ENCODE assay signal across 27 cellular contexts in genomic region chr6:113092795-113093194, GRCh38.
"Had no signal": no experiment of that assay in that cellular context is flagged by ENCODE, and none has a peak within 500 bp of the region (broad histone marks: within the 10 kb centered on the region; RNA-seq: fewer than 3 reads in every experiment).

No MANE protein-coding gene starts in this region.

- H3K36me3 Mint-ChIP-seq: activated CD8-positive, alpha-beta memory T cell treated with anti-CD3 and anti-CD28 coated beads, Interleukin-2, amount 10 ng/mL, durations not matched to agents 7 days and 5 days; activated naive CD4-positive, alpha-beta T cell treated with anti-CD3 and anti-CD28 coated beads, Interleukin-2, amount 50 U/mL, for 72 hours; IgD-negative memory B cell had no signal

- ATAC-seq: activated CD8-positive, alpha-beta memory T cell treated with anti-CD3 and anti-CD28 coated beads, Interleukin-2, amount 10 ng/mL, durations not matched to agents 7 days and 5 days; activated naive CD4-positive, alpha-beta T cell treated with anti-CD3 and anti-CD28 coated beads, Interleukin-2, amount 50 U/mL, for 72 hours; activated naive CD8-positive, alpha-beta T cell treated with anti-CD3 and anti-CD28 coated beads, Interleukin-2, amount 50 U/mL, for 24 hours had no signal

- H3K9me3 ChIP-seq: MG63 had no signal

- H3K9me3 Mint-ChIP-seq: activated B cell treated with CpG ODN at 0.5 μM for 24 hours; activated CD4-positive, alpha-beta T cell treated with anti-CD3 and anti-CD28 coated beads, Interleukin-2, amount 10 ng/mL, durations not matched to agents 24 days and 14 days; activated T-helper 1 cell treated with anti-CD3 and anti-CD28 coated beads, Interleukin-12 subunit alpha, Interleukin-12 subunit beta, Interleukin-2, Interleukin-4 antibody, amounts not matched to agents 30 ng/mL and 10 ng/mL and 1 ng/mL, durations not matched to agents 14 hours and 24 hours and 36 hours; IgD-negative memory B cell had no signal

- H3K4me3 Mint-ChIP-seq: activated B cell treated with CpG ODN at 0.5 μM for 24 hours; activated CD4-positive, alpha-beta T cell treated with anti-CD3 and anti-CD28 coated beads, Interleukin-2, amount 10 ng/mL, durations not matched to agents 24 days and 14 days; activated CD8-positive, alpha-beta memory T cell treated with anti-CD3 and anti-CD28 coated beads, Interleukin-2, amount 10 ng/mL, durations not matched to agents 7 days and 5 days; activated naive CD8-positive, alpha-beta T cell treated with anti-CD3 and anti-CD28 coated beads, Interleukin-2, amount 50 U/mL, for 24 hours; activated T-cell treated with anti-CD3 and anti-CD28 coated beads, Interleukin-2, amount 50 U/mL, for 24 hours; activated T-helper 1 cell treated with anti-CD3 and anti-CD28 coated beads, Interleukin-12 subunit alpha, Interleukin-12 subunit beta, Interleukin-2, Interleukin-4 antibody, amounts not matched to agents 30 ng/mL and 10 ng/mL and 1 ng/mL, durations not matched to agents 14 hours and 24 hours and 36 hours; IgD-negative memory B cell had no signal

- H3K27ac Mint-ChIP-seq: activated B cell treated with CpG ODN at 0.5 μM for 24 hours; activated CD4-positive, alpha-beta T cell treated with anti-CD3 and anti-CD28 coated beads, Interleukin-2, amount 10 ng/mL, durations not matched to agents 24 days and 14 days; activated CD8-positive, alpha-beta memory T cell treated with anti-CD3 and anti-CD28 coated beads, Interleukin-2, amount 10 ng/mL, durations not matched to agents 7 days and 5 days; activated naive CD8-positive, alpha-beta T cell treated with anti-CD3 and anti-CD28 coated beads, Interleukin-2, amount 50 U/mL, for 24 hours; activated T-cell treated with anti-CD3 and anti-CD28 coated beads, Interleukin-2, amount 50 U/mL, for 24 hours; activated T-helper 1 cell treated with anti-CD3 and anti-CD28 coated beads, Interleukin-12 subunit alpha, Interleukin-12 subunit beta, Interleukin-2, Interleukin-4 antibody, amounts not matched to agents 30 ng/mL and 10 ng/mL and 1 ng/mL, durations not matched to agents 14 hours and 24 hours and 36 hours; IgD-negative memory B cell had no signal

- H3K36me3 ChIP-seq: brain microvascular endothelial cell, MG63 had no signal

- H3K27me3 Mint-ChIP-seq: activated B cell treated with CpG ODN at 0.5 μM for 24 hours; activated CD4-positive, alpha-beta T cell treated with anti-CD3 and anti-CD28 coated beads, Interleukin-2, amount 10 ng/mL, durations not matched to agents 24 days and 14 days; activated CD8-positive, alpha-beta memory T cell treated with anti-CD3 and anti-CD28 coated beads, Interleukin-2, amount 10 ng/mL, durations not matched to agents 7 days and 5 days; activated naive CD8-positive, alpha-beta T cell treated with anti-CD3 and anti-CD28 coated beads, Interleukin-2, amount 50 U/mL, for 24 hours; activated T-cell treated with anti-CD3 and anti-CD28 coated beads, Interleukin-2, amount 50 U/mL, for 24 hours had no signal

- H3K4me3 ChIP-seq: MG63 had no signal

- DNase-seq: activated B cell treated with CpG ODN at 0.5 μM for 24 hours; activated CD4-positive, alpha-beta T cell treated with anti-CD3 and anti-CD28 coated beads for 1 hour; activated CD4-positive, alpha-beta T cell treated with anti-CD3 and anti-CD28 coated beads, Interleukin-2, amount 10 ng/mL, durations not matched to agents 24 days and 14 days; activated CD4-positive, alpha-beta T cell treated with anti-CD3 and anti-CD28 coated beads, Interleukin-2, amount 50 U/mL, for 48 hours; activated CD8-positive, alpha-beta memory T cell treated with anti-CD3 and anti-CD28 coated beads, Interleukin-2, amount 10 ng/mL, durations not matched to agents 7 days and 5 days; activated effector memory CD4-positive, alpha-beta T cell treated with Interleukin-2 at 50 U/mL for 16 hours; activated naive CD4-positive, alpha-beta T cell treated with Interleukin-2 at 50 U/mL for 16 hours; activated naive CD8-positive, alpha-beta T cell treated with anti-CD3 and anti-CD28 coated beads, Interleukin-2, amount 50 U/mL, for 24 hours; activated T-cell treated with anti-CD3 and anti-CD28 coated beads, Interleukin-2, amount 50 U/mL, for 24 hours; amniotic stem cell; brain microvascular endothelial cell; MG63; NCI-H1105; NCI-H1436; NCI-H1694 treated with DMSO at 0.1 percent for 48 hours; NCI-H2029 treated with DMSO at 0.1 percent for 48 hours; NCI-H345; NCI-H510A; NCI-H69; SHP77 treated with DMSO at 0.1 percent for 48 hours; T-helper 2 cell; T1000 had no signal

- H3K27me3 ChIP-seq: brain microvascular endothelial cell, MG63 had no signal

- FAIRE-seq: RCC 7860, TTC549 had no signal

- H3K27ac ChIP-seq: brain microvascular endothelial cell had no signal

- H3K4me1 Mint-ChIP-seq: activated B cell treated with CpG ODN at 0.5 μM for 24 hours; activated CD4-positive, alpha-beta T cell treated with anti-CD3 and anti-CD28 coated beads, Interleukin-2, amount 10 ng/mL, durations not matched to agents 24 days and 14 days; activated CD8-positive, alpha-beta memory T cell treated with anti-CD3 and anti-CD28 coated beads, Interleukin-2, amount 10 ng/mL, durations not matched to agents 7 days and 5 days; activated naive CD8-positive, alpha-beta T cell treated with anti-CD3 and anti-CD28 coated beads, Interleukin-2, amount 50 U/mL, for 24 hours; IgD-negative memory B cell had no signal
